In the genomic region with DNA sequence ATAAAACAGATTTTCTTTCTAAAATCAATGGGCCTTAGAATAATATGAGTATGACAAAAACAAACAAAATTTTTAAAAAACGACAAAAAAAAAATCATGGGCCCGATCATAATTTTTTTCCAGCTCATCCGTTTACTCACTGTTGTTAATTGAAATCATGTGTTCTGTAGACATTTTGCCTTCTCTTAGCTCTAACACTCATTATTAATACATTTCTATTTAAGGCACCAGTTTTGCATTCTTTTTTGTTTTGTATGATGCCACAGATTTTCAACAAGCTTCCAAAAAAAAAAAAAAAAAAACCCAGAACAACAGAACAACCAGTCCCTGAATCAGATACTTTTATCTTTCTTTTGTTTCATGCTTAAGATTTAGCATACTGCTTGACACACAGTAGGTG, we compare ENCODE assay signal across 21 cellular contexts.
A peak's percentile ranks its signal among the peaks of the same experiment; 100 is the strongest.
DNase-seq lines count a peak whose midpoint lies in the region; FAIRE-seq and TF ChIP-seq lines count a peak whose summit lies in the region.
"Had no signal": no experiment of that assay in that cellular context is flagged by ENCODE, and none has a peak within 500 bp of the region (broad histone marks: within the 10 kb centered on the region; RNA-seq: fewer than 3 reads in every experiment).

No MANE protein-coding gene starts in this region.

- peak; percentile 58 for DNase-seq in AG10803 (ENCODE audit: low read depth)
- no peak for DNase-seq in RCC 7860 (ENCODE audit: low spot score)
- peak; percentile 45 for DNase-seq in fibroblast of gingiva (ENCODE audit: low read depth)
- no peak for DNase-seq in activated T-cell treated with anti-CD3 and anti-CD28 coated beads, Interleukin-2, amount 50 U/mL, for 48 hours
- DNase-seq in central memory CD4-positive, alpha-beta T cell = no peak
- no peak for DNase-seq in NCI-H510A (lab: John Stamatoyannopoulos, UW)
- DNase-seq: 8988T; ACHN; Caco-2; CD4-positive, CD25-positive, alpha-beta regulatory T cell; CD8-positive, alpha-beta T cell; DMS153; DND-41; GOT3 had no signal

- FAIRE-seq in RCC 7860 (lab: Jason Lieb, UNC) = peak; percentile 50
- FAIRE-seq: A549, G401.6, GM12878, GM19239, H54 had no signal

- no peak for TF ChIP-seq CTCF in AG10803 (conservative IDR thresholded peaks at IDR 0.05; ENCODE audit: low read length)

- H3K4me3 ChIP-seq in AG10803 (ENCODE audit: low read length) = no peak overlapping the region
- H3K4me3 ChIP-seq: A549, BLaER1, GM12878, HAP-1 had no signal

Comparison
In these comparisons a context has a peak if more than half of its experiments do, and no peak if none do; other contexts are left out.
1. DNase-seq: peak in AG10803 (single experiment) and fibroblast of gingiva (single experiment); none in RCC 7860 (single experiment), activated T-cell treated with anti-CD3 and anti-CD28 coated beads, Interleukin-2, amount 50 U/mL, for 48 hours (0 of 2), central memory CD4-positive, alpha-beta T cell (single experiment) and NCI-H510A (single experiment).